In the genomic region with DNA sequence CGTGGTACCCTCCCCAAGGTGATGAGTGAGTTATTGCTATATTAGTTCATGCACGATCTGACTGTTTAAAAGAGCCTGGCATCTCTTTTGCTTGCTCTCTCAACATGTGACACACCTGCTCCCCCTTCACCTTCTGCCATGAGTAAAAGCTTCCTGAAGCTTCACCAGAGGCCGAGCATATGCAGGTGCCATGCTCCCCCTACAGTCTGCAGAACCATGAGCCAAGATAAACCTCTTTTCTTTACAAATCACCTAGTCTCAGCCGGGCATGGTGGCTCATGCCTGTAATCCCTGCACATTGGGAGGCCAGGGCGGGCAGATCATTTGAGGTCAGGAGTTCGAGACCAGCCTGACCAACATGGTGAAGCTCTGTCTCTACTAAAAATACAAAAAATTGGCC, we compare ENCODE assay signal across 16 cellular contexts.
DNase-seq lines count a peak whose midpoint lies in the region; ATAC-seq, FAIRE-seq and TF ChIP-seq lines count a peak whose summit lies in the region.
"Had no signal": no experiment of that assay in that cellular context is flagged by ENCODE, and none has a peak within 500 bp of the region (broad histone marks: within the 10 kb centered on the region; RNA-seq: fewer than 3 reads in every experiment).

No MANE protein-coding gene starts in this region.

- no peak for FAIRE-seq in K562 (lab: Jason Lieb, UNC)
- FAIRE-seq: A549, GM12878, H54 had no signal

- peak overlapping the region; percentile 9 for H3K27ac Mint-ChIP-seq in activated CD4-positive, alpha-beta T cell treated with anti-CD3 and anti-CD28 coated beads, Interleukin-2, amount 10 ng/mL, durations not matched to agents 7 days and 5 days
- H3K27ac Mint-ChIP-seq: CD14-positive monocyte; CD8-positive, alpha-beta memory T cell had no signal

- CTCF ChIA-PET in activated CD4-positive, alpha-beta T cell treated with anti-CD3 and anti-CD28 coated beads, Interleukin-2, amount 10 ng/mL, durations not matched to agents 7 days and 5 days (lab: Charles Lee): no interaction called here
- CTCF ChIA-PET in HEK293 (lab: Yijun Ruan, JAX): no interaction called here
- CTCF ChIA-PET in K562 (lab: Yijun Ruan, JAX; ENCODE audit: low intra/inter-chr PET ratio): no interaction called here

- no peak overlapping the region for H3K9ac ChIP-seq in K562 (ENCODE audit: insufficient read depth in 1 of 2, low read depth in 2 of 2, low read length in 2 of 2)
- H3K9ac ChIP-seq: GM23248 had no signal

- DNase-seq in activated CD4-positive, alpha-beta T cell treated with anti-CD3 and anti-CD28 coated beads, Interleukin-2, amount 10 ng/mL, durations not matched to agents 7 days and 5 days: no peak
- no peak for DNase-seq in activated CD4-positive, alpha-beta T cell treated with anti-CD3 and anti-CD28 coated beads for 1 hour
- DNase-seq in K562 (ENCODE audit: extremely low read depth in 1 of 4, low spot score in 3 of 4): no peak
- no peak for DNase-seq in foreskin fibroblast
- no peak for DNase-seq in HT-29 (ENCODE audit: low spot score)
- DNase-seq: Caco-2; CD8-positive, alpha-beta memory T cell; GM23248 had no signal

- H3K4me3 Mint-ChIP-seq in activated CD4-positive, alpha-beta T cell treated with anti-CD3 and anti-CD28 coated beads, Interleukin-2, amount 10 ng/mL, durations not matched to agents 7 days and 5 days: no peak overlapping the region
- H3K4me3 Mint-ChIP-seq: CD14-positive monocyte; CD8-positive, alpha-beta memory T cell had no signal

- H3K36me3 ChIP-seq in HEK293 (ENCODE audit: control insufficient read depth in 2 of 2, insufficient read depth in 1 of 2, low read length in 2 of 2) (peaks cover 0 to 8% of the 10 kb centered on the region in 2 experiments; a peak in 2 of 3 replicates), K562 (ENCODE audit: control insufficient read depth, insufficient read depth, low read length) (no peaks in the 10 kb centered on the region)

- no peak for TF ChIP-seq RAD21 in K562 (CRISPR knock-in tag; conservative IDR thresholded peaks at IDR 0.05 in 1 of 2, IDR thresholded peaks at IDR 0.05 in 1 of 2)

- H2AFZ ChIP-seq in K562 (ENCODE audit: low read depth, low read length): no peak overlapping the region
- H2AFZ ChIP-seq: GM23248 had no signal

- peaks cover 2% of the 10 kb centered on the region for H3K4me1 Mint-ChIP-seq in activated CD4-positive, alpha-beta T cell treated with anti-CD3 and anti-CD28 coated beads, Interleukin-2, amount 10 ng/mL, durations not matched to agents 7 days and 5 days
- H3K4me1 Mint-ChIP-seq: CD14-positive monocyte; CD8-positive, alpha-beta memory T cell had no signal

- H3K4me1 ChIP-seq in HEK293 (ENCODE audit: control insufficient read depth, insufficient read depth, low read length) (no peaks in the 10 kb centered on the region), K562 (replicated peaks in 1 of 2; ENCODE audit: control insufficient read depth in 2 of 2, insufficient read depth in 2 of 2, low read length in 2 of 2) (no peaks in the 10 kb centered on the region)
- H3K4me1 ChIP-seq: Caco-2 had no signal

- no peaks in the 10 kb centered on the region for H3K9me1 ChIP-seq in K562 (ENCODE audit: control insufficient read depth, insufficient read depth, low read length)

- TF ChIP-seq POLR2A in K562 (conservative IDR thresholded peaks at IDR 0.05): no peak

- 51% methylated on average over 6 of the region's 6 CpGs for WGBS in K562 (ENCODE audit: insufficient coverage, low coverage, missing lambda C conversion rate)

- no peaks in the 10 kb centered on the region for H3K79me2 ChIP-seq in K562 (ENCODE audit: control insufficient read depth, insufficient read depth, low read length)

- no peaks in the 10 kb centered on the region for H3K27me3 Mint-ChIP-seq in activated CD4-positive, alpha-beta T cell treated with anti-CD3 and anti-CD28 coated beads, Interleukin-2, amount 10 ng/mL, durations not matched to agents 7 days and 5 days
- H3K27me3 Mint-ChIP-seq: CD8-positive, alpha-beta memory T cell; IgD-negative memory B cell had no signal

- H3K9me3 Mint-ChIP-seq in activated CD4-positive, alpha-beta T cell treated with anti-CD3 and anti-CD28 coated beads, Interleukin-2, amount 10 ng/mL, durations not matched to agents 7 days and 5 days: peaks cover 6% of the 10 kb centered on the region

- no peak for TF ChIP-seq EP300 in K562 (IDR thresholded peaks at IDR 0.05; ENCODE audit: low read length)

- no peak overlapping the region for H3K4me3 ChIP-seq in HEK293 (ENCODE audit: low read depth, low read length)
- no peak overlapping the region for H3K4me3 ChIP-seq in K562
- H3K4me3 ChIP-seq in foreskin fibroblast (ENCODE audit: low read depth in 1 of 2, low read length in 2 of 2): no peak overlapping the region
- H3K4me3 ChIP-seq: A549, GM12878, GM23248 had no signal

- ATAC-seq in K562 (no peak), HG02642 (IDR thresholded peaks at IDR 0.05; ENCODE audit: poor library complexity, unreplicated experiment) (no peak)
- ATAC-seq: A549, GM12878, HCT116 had no signal

- peaks cover 3% of the 10 kb centered on the region for H3K36me3 Mint-ChIP-seq in activated CD4-positive, alpha-beta T cell treated with anti-CD3 and anti-CD28 coated beads, Interleukin-2, amount 10 ng/mL, durations not matched to agents 7 days and 5 days (ENCODE audit: low read depth)
- H3K36me3 Mint-ChIP-seq: CD14-positive monocyte had no signal

- no peak overlapping the region for H3K4me2 ChIP-seq in K562 (ENCODE audit: insufficient read depth, low read length)
- H3K4me2 ChIP-seq: A549 had no signal

- in situ Hi-C loops in K562 (cut with MboI): no loop called here

- 0 out of 2 replicates have a peak, but pooled peaks have one; percentile 12 for TF ChIP-seq CTCF in HEK293 (tag by site-specific recombination; IDR thresholded peaks at IDR 0.05)
- TF ChIP-seq CTCF in K562 (IDR thresholded peaks at IDR 0.05 in 2 of 3, conservative IDR thresholded peaks at IDR 0.05 in 1 of 3; ENCODE audit: insufficient read depth in 2 of 3, low read depth in 1 of 3, low read length in 3 of 3): no peak
- no peak for TF ChIP-seq CTCF in foreskin fibroblast (IDR thresholded peaks at IDR 0.05; ENCODE audit: low read depth, low read length)

- no peaks in the 10 kb centered on the region for H3K27me3 ChIP-seq in K562 (ENCODE audit: control insufficient read depth in 2 of 2, insufficient read depth in 2 of 2, low read length in 2 of 2)

- no peaks in the 10 kb centered on the region; the same call in 1 of the 2 replicates for H4K20me1 ChIP-seq in K562 (replicated peaks; ENCODE audit: control insufficient read depth, insufficient read depth, low read length)

- no peak overlapping the region for H3K27ac ChIP-seq in HEK293 (ENCODE audit: extremely low read depth, low read depth, low read length)
- no peak overlapping the region for H3K27ac ChIP-seq in K562 (ENCODE audit: extremely low read depth, low read depth, low read length)
- H3K27ac ChIP-seq: A549, GM23248 had no signal

- no TSS peak for BruUV-seq in K562 (replicated peaks; lab: Mats Ljungman, UMichigan)

- intact Hi-C loops in K562 (cut with micrococcal nuclease): no loop called here

- POLR2A ChIA-PET in activated CD4-positive, alpha-beta T cell treated with anti-CD3 and anti-CD28 coated beads, Interleukin-2, amount 10 ng/mL, durations not matched to agents 7 days and 5 days (lab: Charles Lee): no interaction called here
- POLR2A ChIA-PET in HEK293 (lab: Yijun Ruan, JAX): no interaction called here
- POLR2A ChIA-PET in K562 (lab: Yijun Ruan, JAX): no interaction called here

- no peaks in the 10 kb centered on the region for H3K9me3 ChIP-seq in HEK293 (ENCODE audit: control insufficient read depth, insufficient read depth, low read depth, low read length)
- no peaks in the 10 kb centered on the region for H3K9me3 ChIP-seq in K562 (replicated peaks; ENCODE audit: control insufficient read depth, insufficient read depth, low read depth, low read length)
- H3K9me3 ChIP-seq: Caco-2 had no signal

TF ChIP-seq in HEK293, 187 proteins besides CTCF, POLR2A, EP300 and RAD21:
- TF ChIP-seq ZNF530 (tag by site-specific recombination; IDR thresholded peaks at IDR 0.05; ENCODE audit: low read depth): no peak
- TF ChIP-seq GLIS2 (tag by site-specific recombination; IDR thresholded peaks at IDR 0.05): no peak

TF ChIP-seq in K562, 482 proteins besides CTCF, POLR2A, EP300 and RAD21:
- TF ChIP-seq ZC3H4 (CRISPR knock-in tag; IDR thresholded peaks at IDR 0.05; ENCODE audit: borderline replicate concordance): no peak
- TF ChIP-seq RBBP5 (IDR thresholded peaks at IDR 0.05; ENCODE audit: borderline replicate concordance, insufficient read depth, low read length, poor library complexity, severe bottlenecking): no peak
- TF ChIP-seq ZNF766 (CRISPR knock-in tag; conservative IDR thresholded peaks at IDR 0.05): peak; percentile 93
- no peak for TF ChIP-seq CREB1 (IDR thresholded peaks at IDR 0.05)
- no peak for TF ChIP-seq CREB1 (CRISPR knock-in tag; IDR thresholded peaks at IDR 0.05)
- TF ChIP-seq, protein P1, sequence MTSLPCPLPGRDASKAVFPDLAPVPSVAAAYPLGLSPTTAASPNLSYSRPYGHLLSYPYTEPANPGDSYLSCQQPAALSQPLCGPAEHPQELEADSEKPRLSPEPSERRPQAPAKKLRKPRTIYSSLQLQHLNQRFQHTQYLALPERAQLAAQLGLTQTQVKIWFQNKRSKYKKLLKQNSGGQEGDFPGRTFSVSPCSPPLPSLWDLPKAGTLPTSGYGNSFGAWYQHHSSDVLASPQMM (CRISPR knock-in tag; IDR thresholded peaks at IDR 0.05): no peak
- no peak for TF ChIP-seq ZNF644 (tag; IDR thresholded peaks at IDR 0.05; ENCODE audit: low read depth)
- no peak for TF ChIP-seq HDAC2 (IDR thresholded peaks at IDR 0.05)
- TF ChIP-seq ILF3 (IDR thresholded peaks at IDR 0.05; ENCODE audit: borderline replicate concordance): no peak
